2 cellular contexts compared by ENCODE assay signal in genomic region chr3:12603969-12604368, GRCh38.
TF ChIP-seq lines count a peak whose summit lies in the region.

No MANE protein-coding gene starts in this region.

TF ChIP-seq in GM12878, 131 proteins besides CTCF, POLR2A, EP300 and RAD21:
- TF ChIP-seq REST (IDR thresholded peaks at IDR 0.05; ENCODE audit: low read depth, low read length) (peak; percentile 46; the same call in 1 of the 2 replicates), HCFC1 (IDR thresholded peaks at IDR 0.05; ENCODE audit: low read length) (no peak)

TF ChIP-seq in HepG2, 621 proteins besides CTCF, POLR2A, EP300 and RAD21:
- TF ChIP-seq ARID3A (IDR thresholded peaks at IDR 0.05; ENCODE audit: low read depth, low read length) (no peak), REST (IDR thresholded peaks at IDR 0.05; ENCODE audit: borderline replicate concordance in 1 of 2, low read depth in 1 of 2, low read length in 2 of 2) (peak; percentile 8 to 84)
- TF ChIP-seq, protein P1, sequence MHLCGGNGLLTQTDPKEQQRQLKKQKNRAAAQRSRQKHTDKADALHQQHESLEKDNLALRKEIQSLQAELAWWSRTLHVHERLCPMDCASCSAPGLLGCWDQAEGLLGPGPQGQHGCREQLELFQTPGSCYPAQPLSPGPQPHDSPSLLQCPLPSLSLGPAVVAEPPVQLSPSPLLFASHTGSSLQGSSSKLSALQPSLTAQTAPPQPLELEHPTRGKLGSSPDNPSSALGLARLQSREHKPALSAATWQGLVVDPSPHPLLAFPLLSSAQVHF (CRISPR knock-in tag; IDR thresholded peaks at IDR 0.05), result no peak
